In genomic region chr10:1128649-1129048, GRCh38 we compare ENCODE assay signal across 21 cellular contexts.
"Had no signal": no experiment of that assay in that cellular context is flagged by ENCODE, and none has a peak within 500 bp of the region (broad histone marks: within the 10 kb centered on the region; RNA-seq: fewer than 3 reads in every experiment).

No MANE protein-coding gene starts in this region.

- H3K27ac ChIP-seq: RWPE1 had no signal

- H3K4me3 Mint-ChIP-seq: IgD-negative memory B cell had no signal

- H3K9me3 Mint-ChIP-seq: IgD-negative memory B cell had no signal

- DNase-seq: KBM-7, MV-4-11, NCI-H1048, NCI-H1105, NCI-H1417, NCI-H1436 treated with DMSO at 0.1 percent for 48 hours, NCI-H1694, NCI-H187 treated with DMSO at 0.1 percent for 48 hours, NCI-H2029 treated with DMSO at 0.1 percent for 48 hours, NCI-H2171 treated with DMSO at 0.1 percent for 48 hours, NCI-H345, NCI-H524, NCI-H526 treated with DMSO at 0.1 percent for 48 hours, NCI-H748 treated with DMSO at 0.1 percent for 48 hours, PC-3, SHP77, SK-N-SH, SW 1271 had no signal

- H3K9me3 ChIP-seq: SK-N-SH had no signal

- ATAC-seq: Panc1, PC-3 had no signal

- H3K9ac ChIP-seq: SK-N-SH had no signal

- H3K27ac Mint-ChIP-seq: IgD-negative memory B cell had no signal

- H3K27me3 Mint-ChIP-seq: IgD-negative memory B cell had no signal
